In genomic region chr20:63873477-63873971, GRCh38 we compare ENCODE assay signal across 9 cellular contexts. TPM values are rescaled to one million over a fixed set of nuclear protein-coding genes. Genes with fewer than 3 reads are reported as not detected.
DNase-seq lines count a peak whose midpoint lies in the region; ATAC-seq and TF ChIP-seq lines count a peak whose summit lies in the region.
"Had no signal": no experiment of that assay in that cellular context is flagged by ENCODE, and none has a peak within 500 bp of the region (broad histone marks: within the 10 kb centered on the region; RNA-seq: fewer than 3 reads in every experiment).

No MANE protein-coding gene starts in this region.

- H4K20me1 ChIP-seq in BLaER1: peaks cover 27% of the 10 kb centered on the region

- no peak for TF ChIP-seq POLR2A in prostate gland (IDR thresholded peaks at IDR 0.05)

- peak in 2 of 3 donors; percentile 40 to 74 for ATAC-seq in natural killer cell
- no peak for ATAC-seq in GM21367 (IDR thresholded peaks at IDR 0.05; ENCODE audit: unreplicated experiment)
- ATAC-seq in GM18502 (IDR thresholded peaks at IDR 0.05; ENCODE audit: poor library complexity, unreplicated experiment): no peak
- no peak for ATAC-seq in HG03520 (IDR thresholded peaks at IDR 0.05; ENCODE audit: unreplicated experiment)

- H3K27ac ChIP-seq in BLaER1 (peak overlapping the region; percentile 66), prostate gland (no peak overlapping the region)

- peak overlapping the region; percentile 92 for H3K4me2 ChIP-seq in BLaER1

- 0 out of 2 replicates have a peak overlapping the region, but pooled peaks have one; percentile 26 for H3K9ac ChIP-seq in BLaER1

- intact Hi-C loops in natural killer cell (cut with micrococcal nuclease) (no loop called here), prostate gland (cut with DNase I) (no loop called here)

- WGBS in prostate gland: 71% methylated on average over 14 of the region's 14 CpGs

- TF ChIP-seq CTCF in natural killer cell (IDR thresholded peaks at IDR 0.05): no peak
- TF ChIP-seq CTCF in prostate gland (IDR thresholded peaks at IDR 0.05): no peak

- H3K4me3 Mint-ChIP-seq in natural killer cell: no peak overlapping the region

- peak overlapping the region in 1 of 2 donors; percentile 76 for H3K27ac Mint-ChIP-seq in natural killer cell

- H3K36me3 Mint-ChIP-seq in natural killer cell: peaks cover 10% of the 10 kb centered on the region

- H3K36me3 ChIP-seq in BLaER1: peaks cover 71% of the 10 kb centered on the region
- H3K36me3 ChIP-seq in prostate gland: peaks cover 0 to 16% of the 10 kb centered on the region in 2 donors

- peak; percentile 22 for DNase-seq in central memory CD4-positive, alpha-beta T cell
- DNase-seq in natural killer cell (no peak), prostate gland (ENCODE audit: low spot score) (no peak)

- H3K4me1 Mint-ChIP-seq in natural killer cell: peaks cover 0 to 11% of the 10 kb centered on the region in 2 donors

- H3K9me3 ChIP-seq in BLaER1 (peaks cover 5% of the 10 kb centered on the region; the same call in 1 of the 2 replicates), prostate gland (no peaks in the 10 kb centered on the region)

- H3K27me3 ChIP-seq in BLaER1: no peaks in the 10 kb centered on the region
- no peaks in the 10 kb centered on the region for H3K27me3 ChIP-seq in prostate gland (replicated peaks; ENCODE audit: insufficient read depth)

- peaks cover 66% of the 10 kb centered on the region for H3K4me1 ChIP-seq in BLaER1
- no peaks in the 10 kb centered on the region for H3K4me1 ChIP-seq in prostate gland (replicated peaks)

- no peaks in the 10 kb centered on the region for H3K9me3 Mint-ChIP-seq in natural killer cell

- H3K4me3 ChIP-seq in BLaER1 (peak overlapping the region; percentile 29; the same call in 1 of the 2 replicates), prostate gland (no peak overlapping the region)

- no peaks in the 10 kb centered on the region for H3K27me3 Mint-ChIP-seq in natural killer cell (ENCODE audit: low read depth in 2 of 2)

TF ChIP-seq in PFSK-1, 5 proteins besides CTCF, POLR2A, EP300 and RAD21:
- TF ChIP-seq POLR2AphosphoS5 (IDR thresholded peaks at IDR 0.05; ENCODE audit: low read depth, low read length) (no peak), FOXP2 (optimal IDR thresholded peaks at IDR 0.05; ENCODE audit: borderline replicate concordance, extremely low read depth, extremely low read length, insufficient read depth) (peak; percentile 52), REST (IDR thresholded peaks at IDR 0.05; ENCODE audit: insufficient read depth in 1 of 2, low read depth in 2 of 2, low read length in 2 of 2) (no peak), TAF1 (IDR thresholded peaks at IDR 0.05; ENCODE audit: borderline replicate concordance, insufficient read depth, low read length) (no peak)

RNA-seq across cellular contexts. Expression of gene TPD52L2, which starts 8.5 kb away (rescaled TPM):
- 88.4 TPM for polyA plus RNA-seq in PFSK-1 (2012; ENCODE audit: insufficient read length, low read depth)
- total RNA-seq in natural killer cell (10 to 100 TPM; 36.8 to 47.2 (median 45.1) TPM), prostate gland (100 to 1,000 TPM; 105 to 127 TPM)

RNA-seq across cellular contexts. Expression of gene ABHD16B, which starts 12.2 kb away (rescaled TPM):
- 5.5 TPM for polyA plus RNA-seq in PFSK-1 (2012; ENCODE audit: insufficient read length, low read depth)
- total RNA-seq in natural killer cell (not detected), prostate gland (1 to 10 TPM in 1 of 2 donors, not detected in 1; 1.6 TPM)
- total RNA-seq: temporal lobe had no signal

RNA-seq across cellular contexts. Expression of gene DNAJC5, which starts 21.4 kb away (rescaled TPM):
- 43.4 TPM for polyA plus RNA-seq in PFSK-1 (2012; ENCODE audit: insufficient read length, low read depth)
- total RNA-seq in natural killer cell: 10 to 100 TPM; 27.5 to 45.1 (median 42.8) TPM
- total RNA-seq in prostate gland: 10 to 100 TPM; 44.4 to 66.6 TPM

RNA-seq across cellular contexts. Expression of gene ZBTB46, which starts 42.5 kb away (rescaled TPM):
- polyA plus RNA-seq in PFSK-1 (2012; ENCODE audit: insufficient read length, low read depth): 17.8 TPM
- total RNA-seq in natural killer cell: 1 to 10 TPM; 1.1 TPM
- 10 to 100 TPM in 1 of 2 donors, 1 to 10 TPM in 1; 7.9 to 12.2 TPM for total RNA-seq in prostate gland

Comparison
In these comparisons a context has a peak if more than half of its experiments do, and no peak if none do; other contexts are left out.
1. ATAC-seq: peak in natural killer cell (2 of 3); none in GM21367 (single experiment), GM18502 (single experiment) and HG03520 (single experiment).